26 cellular contexts compared by ENCODE assay signal in genomic region chr5:150703767-150704166, GRCh38. TPM values are rescaled to one million over a fixed set of nuclear protein-coding genes. Genes with fewer than 3 reads are reported as not detected.
DNase-seq lines count a peak whose midpoint lies in the region; ATAC-seq and TF ChIP-seq lines count a peak whose summit lies in the region.
"Had no signal": no experiment of that assay in that cellular context is flagged by ENCODE, and none has a peak within 500 bp of the region (broad histone marks: within the 10 kb centered on the region; RNA-seq: fewer than 3 reads in every experiment).

No MANE protein-coding gene starts in this region.

- ATAC-seq in lower lobe of right lung, result no peak
- ATAC-seq: esophagus mucosa; naive thymus-derived CD4-positive, alpha-beta T cell; stimulated activated naive CD8-positive, alpha-beta T cell treated with anti-CD3 and anti-CD28 coated beads, Interleukin-15, Interleukin-2, amounts not matched to agents 100 U/mL and 50 U/mL, for 24 hours; WTC11 had no signal

- H3K4me3 ChIP-seq in lower lobe of right lung, result no peak overlapping the region
- H3K4me3 ChIP-seq: PC-9, SJSA1, thyroid gland had no signal

- CTCF ChIA-PET in activated naive CD4-positive, alpha-beta T cell treated with anti-CD3 and anti-CD28 coated beads, Interleukin-2, amount 10 ng/mL, durations not matched to agents 7 days and 5 days (lab: Charles Lee), result interaction anchor here (1.7 to 2.3 kb wide), 2 partner anchors 75 to 142 kb away, joined by 7 read pairs; partner anchors contain the start of gene SMIM3

- no peaks in the 10 kb centered on the region for H3K9me3 ChIP-seq in lower lobe of right lung
- H3K9me3 ChIP-seq: SJSA1, thyroid gland had no signal

- peak overlapping the region; percentile 13 for H3K27ac Mint-ChIP-seq in activated naive CD4-positive, alpha-beta T cell treated with anti-CD3 and anti-CD28 coated beads, Interleukin-2, amount 50 U/mL, for 24 hours
- H3K27ac Mint-ChIP-seq in activated naive CD4-positive, alpha-beta T cell treated with anti-CD3 and anti-CD28 coated beads, Interleukin-2, amount 10 ng/mL, durations not matched to agents 7 days and 5 days, result no peak overlapping the region
- H3K27ac Mint-ChIP-seq: activated T-helper 2 cell treated with anti-CD3 and anti-CD28 coated beads, Interferon-gamma antibody, Interleukin-2, Interleukin-4, amounts not matched to agents 10 μg/mL and 5 μg/mL and 100 μg/mL, durations not matched to agents 14 hours and 24 hours and 36 hours; naive thymus-derived CD4-positive, alpha-beta T cell; WTC11 had no signal

- no peak for DNase-seq in activated naive CD4-positive, alpha-beta T cell treated with anti-CD3 and anti-CD28 coated beads, Interleukin-2, amount 10 ng/mL, durations not matched to agents 7 days and 5 days
- peak; percentile 36 for DNase-seq in RKO (ENCODE audit: low spot score)
- peak; percentile 10 for DNase-seq in fibroblast of peridontal ligament (ENCODE audit: extremely low read depth)
- no peak for DNase-seq in NCI-H1436 treated with DMSO at 0.1 percent for 48 hours (lab: John Stamatoyannopoulos, UW)
- DNase-seq in lower lobe of right lung, result no peak
- no peak for DNase-seq in H4 (ENCODE audit: low spot score)
- DNase-seq in T-helper 2 cell, result no peak
- DNase-seq: activated CD8-positive, alpha-beta memory T cell treated with anti-CD3 and anti-CD28 coated beads, Interleukin-2, amount 50 U/mL, for 4 hours; DMS79 treated with DMSO at 0.1 percent for 48 hours; effector CD8-positive, alpha-beta T cell; glutamatergic neuron; mesendoderm; naive thymus-derived CD4-positive, alpha-beta T cell; NCI-H1694; NCI-H2171 treated with DMSO at 0.1 percent for 48 hours; NCI-H748 treated with DMSO at 0.1 percent for 48 hours; PC-9; retina; stimulated activated CD4-positive, alpha-beta T cell treated with anti-CD3 and anti-CD28 coated beads, Interleukin-4, amount 100 ng/mL, for 4 hours; stimulated activated naive CD8-positive, alpha-beta T cell treated with anti-CD3 and anti-CD28 coated beads, Interleukin-15, Interleukin-2, amounts not matched to agents 100 U/mL and 50 U/mL, for 24 hours; thyroid gland had no signal

- H3K4me3 Mint-ChIP-seq in activated naive CD4-positive, alpha-beta T cell treated with anti-CD3 and anti-CD28 coated beads, Interleukin-2, amount 50 U/mL, for 24 hours, result no peak overlapping the region
- H3K4me3 Mint-ChIP-seq in activated naive CD4-positive, alpha-beta T cell treated with anti-CD3 and anti-CD28 coated beads, Interleukin-2, amount 10 ng/mL, durations not matched to agents 7 days and 5 days, result no peak overlapping the region
- H3K4me3 Mint-ChIP-seq: naive thymus-derived CD4-positive, alpha-beta T cell; WTC11 had no signal

- H3K4me1 Mint-ChIP-seq in activated naive CD4-positive, alpha-beta T cell treated with anti-CD3 and anti-CD28 coated beads, Interleukin-2, amount 50 U/mL, for 24 hours, result peaks cover 6% of the 10 kb centered on the region
- H3K4me1 Mint-ChIP-seq in activated naive CD4-positive, alpha-beta T cell treated with anti-CD3 and anti-CD28 coated beads, Interleukin-2, amount 10 ng/mL, durations not matched to agents 7 days and 5 days, result peaks cover 9% of the 10 kb centered on the region

- H3K27me3 Mint-ChIP-seq in activated naive CD4-positive, alpha-beta T cell treated with anti-CD3 and anti-CD28 coated beads, Interleukin-2, amount 50 U/mL, for 24 hours, result no peaks in the 10 kb centered on the region
- no peaks in the 10 kb centered on the region for H3K27me3 Mint-ChIP-seq in activated naive CD4-positive, alpha-beta T cell treated with anti-CD3 and anti-CD28 coated beads, Interleukin-2, amount 10 ng/mL, durations not matched to agents 7 days and 5 days

- intact Hi-C loops in lower lobe of right lung (cut with DNase I), result no loop called here

- H3K27me3 ChIP-seq in lower lobe of right lung (ENCODE audit: low read depth), result no peaks in the 10 kb centered on the region
- H3K27me3 ChIP-seq: SJSA1, thyroid gland had no signal

- H3K9me3 Mint-ChIP-seq in activated naive CD4-positive, alpha-beta T cell treated with anti-CD3 and anti-CD28 coated beads, Interleukin-2, amount 50 U/mL, for 24 hours, result no peaks in the 10 kb centered on the region
- no peaks in the 10 kb centered on the region for H3K9me3 Mint-ChIP-seq in activated naive CD4-positive, alpha-beta T cell treated with anti-CD3 and anti-CD28 coated beads, Interleukin-2, amount 10 ng/mL, durations not matched to agents 7 days and 5 days
- H3K9me3 Mint-ChIP-seq: activated T-helper 2 cell treated with anti-CD3 and anti-CD28 coated beads, Interferon-gamma antibody, Interleukin-2, Interleukin-4, amounts not matched to agents 10 μg/mL and 5 μg/mL and 100 μg/mL, durations not matched to agents 14 hours and 24 hours and 36 hours; naive thymus-derived CD4-positive, alpha-beta T cell; WTC11 had no signal

- TF ChIP-seq CTCF in lower lobe of right lung (IDR thresholded peaks at IDR 0.05), result no peak

- peaks cover 21% of the 10 kb centered on the region for H3K36me3 ChIP-seq in lower lobe of right lung

- peaks cover 17% of the 10 kb centered on the region for H3K4me1 ChIP-seq in lower lobe of right lung

- no peak overlapping the region for H3K27ac ChIP-seq in lower lobe of right lung
- H3K27ac ChIP-seq: PC-9, SJSA1, thyroid gland had no signal

- peaks cover 3% of the 10 kb centered on the region for H3K36me3 Mint-ChIP-seq in activated naive CD4-positive, alpha-beta T cell treated with anti-CD3 and anti-CD28 coated beads, Interleukin-2, amount 50 U/mL, for 24 hours
- H3K36me3 Mint-ChIP-seq in activated naive CD4-positive, alpha-beta T cell treated with anti-CD3 and anti-CD28 coated beads, Interleukin-2, amount 10 ng/mL, durations not matched to agents 7 days and 5 days, result peaks cover 9% of the 10 kb centered on the region

RNA-seq across cellular contexts. Expression of gene RBM22, which starts 2.9 kb away (rescaled TPM):
- 46.8 TPM for total RNA-seq in lower lobe of right lung
- 28.0 and 35.8 TPM in 2 replicates for total RNA-seq in H4 (2014; rRNA removed; shearing (Covaris generic))

RNA-seq across cellular contexts. Expression of gene MYOZ3, which starts 42.7 kb away (rescaled TPM):
- total RNA-seq in lower lobe of right lung, result 0.92 TPM
- not detected in 2 replicates for total RNA-seq in H4 (2014; rRNA removed; shearing (Covaris generic))
- total RNA-seq: esophagus mucosa; naive thymus-derived CD4-positive, alpha-beta T cell; PC-9 had no signal

RNA-seq across cellular contexts. Expression of gene DCTN4, which starts 55.0 kb away (rescaled TPM):
- 71.8 TPM for total RNA-seq in lower lobe of right lung
- 39.6 and 47.8 TPM in 2 replicates for total RNA-seq in H4 (2014; rRNA removed; shearing (Covaris generic))

Comparison
In these comparisons a context has a peak if more than half of its experiments do, and no peak if none do; other contexts are left out.
1. DNase-seq: peak in RKO (single experiment) and fibroblast of peridontal ligament (single experiment); none in activated naive CD4-positive, alpha-beta T cell treated with anti-CD3 and anti-CD28 coated beads, Interleukin-2, amount 10 ng/mL, durations not matched to agents 7 days and 5 days (single experiment), NCI-H1436 treated with DMSO at 0.1 percent for 48 hours (single experiment), lower lobe of right lung (single experiment), H4 (single experiment) and T-helper 2 cell (0 of 5).